ENCODE assay signal across 11 cellular contexts in the genomic region with DNA sequence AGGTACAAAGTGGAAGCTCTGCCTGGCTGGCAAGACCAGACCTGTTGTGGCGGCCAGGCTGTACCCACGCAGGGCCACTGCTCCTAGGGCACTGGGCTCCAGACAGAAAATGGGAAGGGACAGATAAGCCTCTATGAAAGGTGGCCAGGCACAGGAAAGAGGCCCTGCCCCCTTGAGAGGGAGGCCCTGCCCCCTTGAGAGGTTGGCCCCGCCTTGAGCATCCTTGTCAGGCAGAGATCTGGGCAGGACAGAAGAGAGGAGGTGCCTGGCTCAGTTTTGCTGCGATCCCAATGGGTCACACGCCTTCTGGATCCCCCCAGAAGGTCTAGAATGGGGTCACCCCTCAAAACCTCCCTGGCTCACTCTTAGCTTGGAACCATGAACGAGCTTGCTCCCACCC. TPM values are rescaled to one million over a fixed set of nuclear protein-coding genes. Genes with fewer than 3 reads are reported as not detected.
DNase-seq lines count a peak whose midpoint lies in the region; ATAC-seq, FAIRE-seq and TF ChIP-seq lines count a peak whose summit lies in the region.
"Had no signal": no experiment of that assay in that cellular context is flagged by ENCODE, and none has a peak within 500 bp of the region (broad histone marks: within the 10 kb centered on the region; RNA-seq: fewer than 3 reads in every experiment).

No MANE protein-coding gene starts in this region.

- peak; percentile 27 for DNase-seq in activated CD4-positive, alpha-beta T cell treated with anti-CD3 and anti-CD28 coated beads, Interleukin-2, amount 10 ng/mL, durations not matched to agents 7 days and 5 days
- no peak for DNase-seq in activated CD4-positive, alpha-beta T cell treated with anti-CD3 and anti-CD28 coated beads for 4 hours
- DNase-seq in endothelial cell of umbilical vein (ENCODE audit: low read depth, low spot score) = no peak
- DNase-seq in stimulated activated naive CD8-positive, alpha-beta T cell treated with anti-CD3 and anti-CD28 coated beads, Interleukin-15, amount 100 ng/mL, for 72 hours = no peak
- DNase-seq in NCI-H2171 treated with DMSO at 0.1 percent for 48 hours (lab: John Stamatoyannopoulos, UW) = no peak
- DNase-seq in occipital lobe (lab: John Stamatoyannopoulos, UW) = no peak
- DNase-seq: colonic mucosa, heart left ventricle, PC-9 had no signal

- dilution Hi-C loops in endothelial cell of umbilical vein (cut with MboI; ENCODE audit: extremely low pct_ligation_motif_present, low sequenced_read_pairs) = no loop called here

- no peaks in the 10 kb centered on the region for H3K9me1 ChIP-seq in endothelial cell of umbilical vein (replicated peaks; ENCODE audit: control insufficient read depth, extremely low read depth, insufficient read depth, low read length)

- H3K4me1 ChIP-seq in endothelial cell of umbilical vein (ENCODE audit: control insufficient read depth, extremely low read depth, insufficient read depth, low read length) = peaks cover 33% of the 10 kb centered on the region

- BruUV-seq in endothelial cell of umbilical vein (replicated peaks; lab: Mats Ljungman, UMichigan) = no TSS peak

- POLR2A ChIA-PET in activated CD4-positive, alpha-beta T cell treated with anti-CD3 and anti-CD28 coated beads, Interleukin-2, amount 10 ng/mL, durations not matched to agents 7 days and 5 days (lab: Charles Lee) = no interaction called here
- POLR2A ChIA-PET in endothelial cell of umbilical vein (lab: Charles Lee) = no interaction called here

- no peaks in the 10 kb centered on the region for H3K9me3 ChIP-seq in endothelial cell of umbilical vein (replicated peaks; ENCODE audit: control insufficient read depth, insufficient read depth, low read length)
- H3K9me3 ChIP-seq: colonic mucosa, heart left ventricle had no signal

- H3K4me1 Mint-ChIP-seq in activated CD4-positive, alpha-beta T cell treated with anti-CD3 and anti-CD28 coated beads, Interleukin-2, amount 10 ng/mL, durations not matched to agents 7 days and 5 days = peaks cover 61% of the 10 kb centered on the region
- peaks cover 78% of the 10 kb centered on the region for H3K4me1 Mint-ChIP-seq in stimulated activated naive CD8-positive, alpha-beta T cell treated with anti-CD3 and anti-CD28 coated beads, Interleukin-15, amount 100 ng/mL, for 72 hours

- H3K4me3 ChIP-seq in endothelial cell of umbilical vein (replicated peaks in 1 of 3; ENCODE audit: insufficient read depth in 1 of 3, low read depth in 1 of 3, low read length in 3 of 3) = no peak overlapping the region
- H3K4me3 ChIP-seq: colonic mucosa, heart left ventricle, PC-9 had no signal

- H3K4me3 Mint-ChIP-seq in activated CD4-positive, alpha-beta T cell treated with anti-CD3 and anti-CD28 coated beads, Interleukin-2, amount 10 ng/mL, durations not matched to agents 7 days and 5 days = no peak overlapping the region
- peak overlapping the region in 1 of 2 donors; percentile 44 for H3K4me3 Mint-ChIP-seq in stimulated activated naive CD8-positive, alpha-beta T cell treated with anti-CD3 and anti-CD28 coated beads, Interleukin-15, amount 100 ng/mL, for 72 hours

- H3K27me3 ChIP-seq in endothelial cell of umbilical vein (ENCODE audit: control insufficient read depth in 2 of 2, insufficient read depth in 2 of 2, low read length in 2 of 2) = no peaks in the 10 kb centered on the region
- H3K27me3 ChIP-seq: colonic mucosa, heart left ventricle had no signal

- no peaks in the 10 kb centered on the region for H4K20me1 ChIP-seq in endothelial cell of umbilical vein (replicated peaks; ENCODE audit: control insufficient read depth, extremely low read depth, insufficient read depth, low read length)

- H3K9ac ChIP-seq in endothelial cell of umbilical vein (replicated peaks; ENCODE audit: extremely low read depth, insufficient read depth, low read length) = no peak overlapping the region

- H2AFZ ChIP-seq in endothelial cell of umbilical vein (ENCODE audit: low read depth, low read length) = no peak overlapping the region
- H2AFZ ChIP-seq: PC-9 had no signal

- H3K27me3 Mint-ChIP-seq in activated CD4-positive, alpha-beta T cell treated with anti-CD3 and anti-CD28 coated beads, Interleukin-2, amount 10 ng/mL, durations not matched to agents 7 days and 5 days = no peaks in the 10 kb centered on the region
- H3K27me3 Mint-ChIP-seq in stimulated activated naive CD8-positive, alpha-beta T cell treated with anti-CD3 and anti-CD28 coated beads, Interleukin-15, amount 100 ng/mL, for 72 hours = no peaks in the 10 kb centered on the region

- H3K36me3 ChIP-seq in endothelial cell of umbilical vein (ENCODE audit: control insufficient read depth in 2 of 2, extremely low read depth in 1 of 2, insufficient read depth in 2 of 2, low read length in 2 of 2) = no peaks in the 10 kb centered on the region
- H3K36me3 ChIP-seq: colonic mucosa, heart left ventricle had no signal

- no peak for TF ChIP-seq POLR2A in endothelial cell of umbilical vein (IDR thresholded peaks at IDR 0.05; ENCODE audit: low read depth, low read length)

- peaks cover 11% of the 10 kb centered on the region for H3K36me3 Mint-ChIP-seq in activated CD4-positive, alpha-beta T cell treated with anti-CD3 and anti-CD28 coated beads, Interleukin-2, amount 10 ng/mL, durations not matched to agents 7 days and 5 days (ENCODE audit: low read depth)

- ATAC-seq in SK-N-SH treated with all-trans-retinoic acid at 6 μM for 48 hours (peak; percentile 60), GM18511 (IDR thresholded peaks at IDR 0.05; ENCODE audit: unreplicated experiment) (no peak)
- ATAC-seq in stimulated activated naive CD8-positive, alpha-beta T cell treated with anti-CD3 and anti-CD28 coated beads, Interleukin-15, amount 100 ng/mL, for 72 hours = peak; percentile 72

- TF ChIP-seq CTCF in endothelial cell of umbilical vein (IDR thresholded peaks at IDR 0.05; ENCODE audit: extremely low read depth in 1 of 2, insufficient read depth in 1 of 2, low read depth in 1 of 2, low read length in 2 of 2) = no peak

- H3K27ac ChIP-seq in endothelial cell of umbilical vein (ENCODE audit: insufficient read depth, low read depth, low read length) = no peak overlapping the region
- H3K27ac ChIP-seq: colonic mucosa, PC-9 had no signal

- peak; percentile 72 for FAIRE-seq in endothelial cell of umbilical vein (lab: Jason Lieb, UNC)

- H3K27ac Mint-ChIP-seq in activated CD4-positive, alpha-beta T cell treated with anti-CD3 and anti-CD28 coated beads, Interleukin-2, amount 10 ng/mL, durations not matched to agents 7 days and 5 days = peak overlapping the region; percentile 37
- peak overlapping the region; percentile 49 to 54 for H3K27ac Mint-ChIP-seq in stimulated activated naive CD8-positive, alpha-beta T cell treated with anti-CD3 and anti-CD28 coated beads, Interleukin-15, amount 100 ng/mL, for 72 hours

- intact Hi-C loops in endothelial cell of umbilical vein (cut with micrococcal nuclease) = no loop called here

- H3K9me3 Mint-ChIP-seq in activated CD4-positive, alpha-beta T cell treated with anti-CD3 and anti-CD28 coated beads, Interleukin-2, amount 10 ng/mL, durations not matched to agents 7 days and 5 days = peaks cover 4% of the 10 kb centered on the region
- peaks cover 0 to 8% of the 10 kb centered on the region in 2 donors for H3K9me3 Mint-ChIP-seq in stimulated activated naive CD8-positive, alpha-beta T cell treated with anti-CD3 and anti-CD28 coated beads, Interleukin-15, amount 100 ng/mL, for 72 hours

- H3K4me2 ChIP-seq in endothelial cell of umbilical vein (ENCODE audit: insufficient read depth, low read length) = no peak overlapping the region
- H3K4me2 ChIP-seq: PC-9 had no signal

- CTCF ChIA-PET in activated CD4-positive, alpha-beta T cell treated with anti-CD3 and anti-CD28 coated beads, Interleukin-2, amount 10 ng/mL, durations not matched to agents 7 days and 5 days (lab: Charles Lee) = no interaction called here
- CTCF ChIA-PET in endothelial cell of umbilical vein (lab: Charles Lee) = interaction anchor here (0.6 to 2.7 kb wide), 3 partner anchors 17 to 52 kb away, joined by 3 to 9 read pairs (median 5); no protein-coding TSS in a partner anchor

- peaks cover 65% of the 10 kb centered on the region for H3K79me2 ChIP-seq in endothelial cell of umbilical vein (ENCODE audit: control insufficient read depth, insufficient read depth, low read length)

TF ChIP-seq in SK-N-SH treated with all-trans-retinoic acid at 6 μM for 48 hours, 23 proteins besides CTCF, POLR2A, EP300 and RAD21:
- no peak for TF ChIP-seq ZC3H10 (CRISPR knock-in tag; IDR thresholded peaks at IDR 0.05)

TF ChIP-seq in endothelial cell of umbilical vein, 7 proteins besides CTCF, POLR2A, EP300 and RAD21:
- TF ChIP-seq, protein P1, sequence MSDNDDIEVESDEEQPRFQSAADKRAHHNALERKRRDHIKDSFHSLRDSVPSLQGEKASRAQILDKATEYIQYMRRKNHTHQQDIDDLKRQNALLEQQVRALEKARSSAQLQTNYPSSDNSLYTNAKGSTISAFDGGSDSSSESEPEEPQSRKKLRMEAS (IDR thresholded peaks at IDR 0.05; ENCODE audit: insufficient read depth, insufficient read length) = no peak
- TF ChIP-seq POLR2AphosphoS5 (IDR thresholded peaks at IDR 0.05; ENCODE audit: insufficient read depth, low read depth, low read length) (no peak), EZH2 (IDR thresholded peaks at IDR 0.05; ENCODE audit: borderline replicate concordance, low read depth, low read length, severe bottlenecking) (no peak), FOS (IDR thresholded peaks at IDR 0.05; ENCODE audit: borderline replicate concordance, insufficient read depth, low read length) (no peak), MYC (IDR thresholded peaks at IDR 0.05; ENCODE audit: low read depth, low read length) (no peak), JUN (IDR thresholded peaks at IDR 0.05; ENCODE audit: borderline replicate concordance, insufficient read depth, insufficient read length, low read depth) (no peak), GATA2 (IDR thresholded peaks at IDR 0.05; ENCODE audit: insufficient read depth, insufficient read length, low read depth, low read length) (no peak)

RNA-seq across cellular contexts. Expression of gene ECE1, which starts 17.4 kb away (rescaled TPM):
- 100 to 1,000 TPM; 101 to 107 TPM for total RNA-seq in activated CD4-positive, alpha-beta T cell treated with anti-CD3 and anti-CD28 coated beads, Interleukin-2, amount 10 ng/mL, durations not matched to agents 7 days and 5 days
- total RNA-seq in endothelial cell of umbilical vein (496 and 562 TPM in 2 replicates), occipital lobe (9.5 TPM)
- polyA plus RNA-seq in endothelial cell of umbilical vein = 437 and 521 TPM in 2 replicates
- polyA plus RNA-seq in endothelial cell of umbilical vein (2011; cell fraction: cytosol; rRNA removed) = 352 and 358 TPM in 2 replicates
- 291 and 306 TPM in 2 replicates for polyA plus RNA-seq in endothelial cell of umbilical vein (2011; cell fraction: nucleus; rRNA removed)
- 366 and 394 TPM in 2 replicates for polyA plus RNA-seq in endothelial cell of umbilical vein (2012)
- polyA minus RNA-seq in endothelial cell of umbilical vein = 457 and 568 TPM in 2 replicates
- 16.8 TPM for polyA minus RNA-seq in endothelial cell of umbilical vein (2011; cell fraction: cytosol; rRNA and poly(A)+ RNA removed)
- polyA minus RNA-seq in endothelial cell of umbilical vein (2011; cell fraction: nucleus; rRNA and poly(A)+ RNA removed) = 172 and 244 TPM in 2 replicates
